Comparison of ENCODE assay signal across 8 cellular contexts in genomic region chr1:153990468-153991150, GRCh38. TPM values are rescaled to one million over a fixed set of nuclear protein-coding genes. Genes with fewer than 3 reads are reported as not detected.
A peak's percentile ranks its signal among the peaks of the same experiment; 100 is the strongest.
DNase-seq lines count a peak whose midpoint lies in the region; ATAC-seq and TF ChIP-seq lines count a peak whose summit lies in the region.

Gene RPS27, plus strand, starts transcription at chr1:153990762. Its CDS starts 35 bp downstream, at chr1:153990797.

- H3K27me3 ChIP-seq in ovary: no peaks in the 10 kb centered on the region
- no peaks in the 10 kb centered on the region for H3K27me3 ChIP-seq in tibial artery

- TF ChIP-seq EP300 in ovary (IDR thresholded peaks at IDR 0.05): peak; percentile 86

- 0 to 1% (median 0%) methylated on average over 29 to 36 of the region's 36 CpGs for WGBS in ovary, 3 donors

- intact Hi-C loops in Right ventricle myocardium inferior (cut with DNase I) (no loop called here), ovary (cut with DNase I) (no loop called here), tibial artery (cut with DNase I; ENCODE audit: low total_unique reads) (no loop called here)

- H3K4me1 ChIP-seq in ovary (ENCODE audit: insufficient read depth): peaks cover 9% of the 10 kb centered on the region
- H3K4me1 ChIP-seq in tibial artery: peaks cover 0 to 42% (median 32%) of the 10 kb centered on the region in 4 donors

- POLR2A ChIA-PET in GM10248 (lab: Yijun Ruan, JAX): interaction anchor here (0.5 to 2.3 kb wide), 33 partner anchors 8 to 455 kb away, joined by 3 to 25 read pairs (median 4); partner anchors contain the start of genes CHTOP, CREB3L4, CRTC2 and DENND4B

- no peaks in the 10 kb centered on the region for H3K36me3 ChIP-seq in ovary
- peaks cover 37 to 46% (median 39%) of the 10 kb centered on the region in 3 donors for H3K36me3 ChIP-seq in tibial artery

- CTCF ChIA-PET in GM10248 (lab: Yijun Ruan, JAX): interaction anchor here (1.0 to 2.4 kb wide), 4 partner anchors 13 to 194 kb away, joined by 3 to 9 read pairs (median 5); partner anchors contain the start of genes DENND4B, JTB and SLC39A1

- DNase-seq in GM10248 (ENCODE audit: extremely low spot score): peak; percentile 95
- peak; percentile 94 to 100 (median 99) for DNase-seq in NCI-H1417 (lab: John Stamatoyannopoulos, UW)
- peak; percentile 84 to 94 for DNase-seq in SW 1271 (lab: John Stamatoyannopoulos, UW)
- DNase-seq in activated naive CD8-positive, alpha-beta T cell treated with anti-CD3 and anti-CD28 coated beads, Interleukin-2, amount 50 U/mL, for 16 hours (ENCODE audit: low read depth, low spot score): peak; percentile 68
- peak; percentile 89 for DNase-seq in Right ventricle myocardium inferior (ENCODE audit: missing footprints)
- peak; percentile 87 to 95 (median 90) for DNase-seq in ovary
- DNase-seq in tibial artery: peak; percentile 95

- no peaks in the 10 kb centered on the region for H3K9me3 ChIP-seq in ovary
- H3K9me3 ChIP-seq in tibial artery: no peaks in the 10 kb centered on the region

- H3K4me3 ChIP-seq in ovary (peak within 1 kb of the TSS; percentile 83), tibial artery (peak within 1 kb of the TSS; percentile 72 to 76)

- TF ChIP-seq CTCF in GM10248 (IDR thresholded peaks at IDR 0.05; ENCODE audit: control extremely low read depth, extremely low read depth, low read depth, missing control alignments): no peak
- no peak for TF ChIP-seq CTCF in ovary (IDR thresholded peaks at IDR 0.05)
- no peak for TF ChIP-seq CTCF in tibial artery (IDR thresholded peaks at IDR 0.05)

- peak within 1 kb of the TSS; percentile 58 to 85 for H3K27ac ChIP-seq in ovary
- H3K27ac ChIP-seq in tibial artery: peak within 1 kb of the TSS; percentile 90 to 91

- peak; percentile 99 for TF ChIP-seq POLR2A in ovary (IDR thresholded peaks at IDR 0.05)

- peak; percentile 80 for ATAC-seq in HG02642 (IDR thresholded peaks at IDR 0.05; ENCODE audit: poor library complexity, unreplicated experiment)
- ATAC-seq in Right ventricle myocardium inferior: peak; percentile 82

RNA-seq across cellular contexts. Expression of gene RPS27, which starts in this region (rescaled TPM):
- 984 TPM for total RNA-seq in Right ventricle myocardium inferior
- 1,000 to 10,000 TPM; 3,441 to 7,027 (median 4,323) TPM for total RNA-seq in ovary
- over 10,000 TPM; 15,496 to 24,704 TPM for polyA plus RNA-seq in ovary

Comparison
In these comparisons a context has a peak if more than half of its experiments do, and no peak if none do; other contexts are left out.
1. Peak in every context shown above with its lines: DNase-seq, ATAC-seq, H3K4me3 ChIP-seq and H3K27ac ChIP-seq.